1 cellular context compared by ENCODE assay signal in the genomic region with DNA sequence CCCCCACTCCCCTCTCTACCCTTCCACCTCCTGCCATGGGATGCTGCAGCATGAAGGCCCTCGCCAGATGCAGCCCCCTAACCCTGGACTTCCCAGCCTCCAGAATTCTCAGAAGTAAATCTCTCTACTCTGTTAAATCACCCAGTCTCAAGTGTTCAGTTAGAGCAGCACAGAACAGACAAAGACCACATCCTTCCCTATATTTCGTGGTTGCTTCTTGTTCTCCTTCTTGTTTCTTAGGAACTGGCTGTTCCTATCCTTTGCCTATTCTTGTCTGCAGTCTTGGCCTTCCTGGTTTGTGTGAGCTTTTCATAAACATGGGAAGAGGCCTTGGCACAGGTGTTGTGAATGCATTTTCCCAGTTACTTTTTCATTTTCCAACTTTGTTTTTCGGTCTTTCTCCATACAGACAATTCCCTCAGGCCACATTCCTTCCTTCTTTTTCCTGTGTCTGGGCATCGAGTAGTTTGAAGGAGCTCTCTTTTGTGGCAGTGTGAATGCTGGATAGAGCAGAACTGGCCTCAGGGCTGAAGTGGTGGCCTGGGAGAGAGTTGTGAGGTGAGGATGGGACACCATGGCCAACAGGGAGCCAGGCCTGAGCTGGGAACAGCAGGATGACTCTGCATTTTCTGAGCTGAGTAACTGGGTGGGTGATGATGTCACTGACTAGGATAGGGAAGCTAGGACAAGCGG.
TF ChIP-seq lines count a peak whose summit lies in the region.

No MANE protein-coding gene starts in this region.

TF ChIP-seq in K562, 482 proteins besides CTCF, POLR2A, EP300 and RAD21 (continued from another document):
- TF ChIP-seq, protein P1, sequence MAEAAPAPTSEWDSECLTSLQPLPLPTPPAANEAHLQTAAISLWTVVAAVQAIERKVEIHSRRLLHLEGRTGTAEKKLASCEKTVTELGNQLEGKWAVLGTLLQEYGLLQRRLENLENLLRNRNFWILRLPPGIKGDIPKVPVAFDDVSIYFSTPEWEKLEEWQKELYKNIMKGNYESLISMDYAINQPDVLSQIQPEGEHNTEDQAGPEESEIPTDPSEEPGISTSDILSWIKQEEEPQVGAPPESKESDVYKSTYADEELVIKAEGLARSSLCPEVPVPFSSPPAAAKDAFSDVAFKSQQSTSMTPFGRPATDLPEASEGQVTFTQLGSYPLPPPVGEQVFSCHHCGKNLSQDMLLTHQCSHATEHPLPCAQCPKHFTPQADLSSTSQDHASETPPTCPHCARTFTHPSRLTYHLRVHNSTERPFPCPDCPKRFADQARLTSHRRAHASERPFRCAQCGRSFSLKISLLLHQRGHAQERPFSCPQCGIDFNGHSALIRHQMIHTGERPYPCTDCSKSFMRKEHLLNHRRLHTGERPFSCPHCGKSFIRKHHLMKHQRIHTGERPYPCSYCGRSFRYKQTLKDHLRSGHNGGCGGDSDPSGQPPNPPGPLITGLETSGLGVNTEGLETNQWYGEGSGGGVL (CRISPR knock-in tag; IDR thresholded peaks at IDR 0.05) = no peak
- peak; percentile 42; the same call in 1 of the 2 replicates for TF ChIP-seq L3MBTL2 (IDR thresholded peaks at IDR 0.05)
- TF ChIP-seq BACH1 (tag; IDR thresholded peaks at IDR 0.05) = peak; percentile 94
- TF ChIP-seq, protein P2, sequence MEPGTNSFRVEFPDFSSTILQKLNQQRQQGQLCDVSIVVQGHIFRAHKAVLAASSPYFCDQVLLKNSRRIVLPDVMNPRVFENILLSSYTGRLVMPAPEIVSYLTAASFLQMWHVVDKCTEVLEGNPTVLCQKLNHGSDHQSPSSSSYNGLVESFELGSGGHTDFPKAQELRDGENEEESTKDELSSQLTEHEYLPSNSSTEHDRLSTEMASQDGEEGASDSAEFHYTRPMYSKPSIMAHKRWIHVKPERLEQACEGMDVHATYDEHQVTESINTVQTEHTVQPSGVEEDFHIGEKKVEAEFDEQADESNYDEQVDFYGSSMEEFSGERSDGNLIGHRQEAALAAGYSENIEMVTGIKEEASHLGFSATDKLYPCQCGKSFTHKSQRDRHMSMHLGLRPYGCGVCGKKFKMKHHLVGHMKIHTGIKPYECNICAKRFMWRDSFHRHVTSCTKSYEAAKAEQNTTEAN (CRISPR knock-in tag; IDR thresholded peaks at IDR 0.05) = no peak
- no peak for TF ChIP-seq GABPB1 (CRISPR knock-in tag; IDR thresholded peaks at IDR 0.05)
- TF ChIP-seq CREM (IDR thresholded peaks at IDR 0.05; ENCODE audit: low read depth) = peak; percentile 79
- TF ChIP-seq, protein P3, sequence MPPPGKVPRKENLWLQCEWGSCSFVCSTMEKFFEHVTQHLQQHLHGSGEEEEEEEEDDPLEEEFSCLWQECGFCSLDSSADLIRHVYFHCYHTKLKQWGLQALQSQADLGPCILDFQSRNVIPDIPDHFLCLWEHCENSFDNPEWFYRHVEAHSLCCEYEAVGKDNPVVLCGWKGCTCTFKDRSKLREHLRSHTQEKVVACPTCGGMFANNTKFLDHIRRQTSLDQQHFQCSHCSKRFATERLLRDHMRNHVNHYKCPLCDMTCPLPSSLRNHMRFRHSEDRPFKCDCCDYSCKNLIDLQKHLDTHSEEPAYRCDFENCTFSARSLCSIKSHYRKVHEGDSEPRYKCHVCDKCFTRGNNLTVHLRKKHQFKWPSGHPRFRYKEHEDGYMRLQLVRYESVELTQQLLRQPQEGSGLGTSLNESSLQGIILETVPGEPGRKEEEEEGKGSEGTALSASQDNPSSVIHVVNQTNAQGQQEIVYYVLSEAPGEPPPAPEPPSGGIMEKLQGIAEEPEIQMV (tag; conservative IDR thresholded peaks at IDR 0.05; ENCODE audit: low read depth) = peak; percentile 58; the same call in 1 of the 2 replicates
- peak; percentile 92 for TF ChIP-seq MAFF (IDR thresholded peaks at IDR 0.05; ENCODE audit: low read length)
- no peak for TF ChIP-seq RFX5 (IDR thresholded peaks at IDR 0.05; ENCODE audit: low read depth, low read length)
- no peak for TF ChIP-seq CBX3 (IDR thresholded peaks at IDR 0.05; ENCODE audit: borderline replicate concordance in 1 of 2, low read length in 2 of 2)
- TF ChIP-seq ZNF444 (CRISPR knock-in tag; IDR thresholded peaks at IDR 0.05) = no peak
- no peak for TF ChIP-seq ELF1 (tag; IDR thresholded peaks at IDR 0.05)
- TF ChIP-seq ATF7 (IDR thresholded peaks at IDR 0.05) = peak; percentile 96
- TF ChIP-seq BRD9 (IDR thresholded peaks at IDR 0.05; ENCODE audit: low read depth, partially characterized antibody) = peak; percentile 21
- peak; percentile 75 for TF ChIP-seq JUN (IDR thresholded peaks at IDR 0.05; ENCODE audit: borderline replicate concordance, low read depth, low read length)
- no peak for TF ChIP-seq JUN (CRISPR knock-in tag; IDR thresholded peaks at IDR 0.05; ENCODE audit: borderline replicate concordance)
- TF ChIP-seq MAFG (tag; conservative IDR thresholded peaks at IDR 0.05) = peak; percentile 99
